1 cellular context compared by ENCODE assay signal in the genomic region with DNA sequence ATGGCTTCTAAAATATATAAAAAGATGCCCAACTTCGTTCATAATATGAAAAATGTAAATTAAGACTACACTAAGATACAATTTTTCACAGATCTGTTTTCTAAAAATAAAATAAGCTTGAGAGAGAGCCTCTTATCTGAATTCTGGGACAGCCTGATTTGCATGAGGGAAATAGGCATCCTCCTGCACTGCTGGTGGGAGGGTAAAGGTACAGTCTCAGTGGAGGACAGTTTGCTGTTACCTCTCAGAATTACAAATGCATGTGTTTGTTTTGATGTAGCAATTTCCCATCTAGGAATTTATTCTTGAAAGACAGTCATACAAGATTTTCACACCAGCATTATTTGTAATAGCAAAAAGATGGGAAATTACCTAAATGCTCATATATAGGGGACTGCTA.
TF ChIP-seq lines count a peak whose summit lies in the region.

No MANE protein-coding gene starts in this region.

TF ChIP-seq in IMR-90, 13 proteins besides CTCF, POLR2A, EP300 and RAD21:
- TF ChIP-seq BHLHE40 (IDR thresholded peaks at IDR 0.05; ENCODE audit: low read depth, low read length) (no peak), MAFK (IDR thresholded peaks at IDR 0.05; ENCODE audit: low read depth, low read length) (no peak), CEBPB (IDR thresholded peaks at IDR 0.05; ENCODE audit: low read depth, low read length) (no peak), MAZ (IDR thresholded peaks at IDR 0.05; ENCODE audit: borderline replicate concordance, low read depth, low read length) (no peak), MXI1 (IDR thresholded peaks at IDR 0.05; ENCODE audit: borderline replicate concordance, low read depth, low read length) (no peak), RCOR1 (IDR thresholded peaks at IDR 0.05; ENCODE audit: insufficient replicate concordance, low read length) (no peak), ELK1 (IDR thresholded peaks at IDR 0.05; ENCODE audit: borderline replicate concordance, low read depth, low read length) (no peak), CHD1 (IDR thresholded peaks at IDR 0.05; ENCODE audit: low read depth, low read length) (no peak), FOS (IDR thresholded peaks at IDR 0.05; ENCODE audit: low read depth, low read length) (no peak), USF2 (IDR thresholded peaks at IDR 0.05; ENCODE audit: low read depth, low read length) (no peak), NFE2L2 (IDR thresholded peaks at IDR 0.05; ENCODE audit: low read depth, low read length) (no peak), SMC3 (IDR thresholded peaks at IDR 0.05; ENCODE audit: low read depth, low read length) (no peak)
